Comparison of ENCODE assay signal across 35 cellular contexts in the genomic region with DNA sequence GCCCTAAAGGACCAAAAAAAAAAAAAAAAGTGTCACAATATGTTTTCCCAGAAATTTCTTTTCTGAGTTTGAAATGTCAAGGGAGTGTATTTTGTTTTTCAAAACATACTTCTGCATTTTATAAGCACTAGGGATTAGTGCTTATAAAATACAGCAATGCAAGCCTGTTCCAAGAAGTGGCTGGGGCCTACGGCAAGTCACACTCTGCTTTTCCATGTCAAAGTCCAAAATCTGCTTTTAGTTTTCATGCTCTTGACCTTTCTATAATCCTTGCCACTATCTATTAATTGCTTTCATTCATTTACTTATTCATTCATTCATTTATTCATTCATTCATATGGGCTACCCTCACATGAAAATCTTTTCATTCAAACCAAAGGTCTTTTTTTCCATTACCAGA.
"Had no signal": no experiment of that assay in that cellular context is flagged by ENCODE, and none has a peak within 500 bp of the region (broad histone marks: within the 10 kb centered on the region; RNA-seq: fewer than 3 reads in every experiment).

No MANE protein-coding gene starts in this region.

- H3K36me3 ChIP-seq: adrenal gland, brain microvascular endothelial cell, breast epithelium had no signal

- H3K9me3 ChIP-seq: adrenal gland, body of pancreas, breast epithelium had no signal

- H3K27ac Mint-ChIP-seq: activated B cell treated with CpG ODN at 0.5 μM for 24 hours; activated CD4-positive, alpha-beta memory T cell treated with anti-CD3 and anti-CD28 coated beads for 36 hours; activated CD4-positive, alpha-beta T cell treated with anti-CD3 and anti-CD28 coated beads, Interleukin-2, amount 10 ng/mL, durations not matched to agents 24 days and 14 days; activated CD8-positive, alpha-beta T cell treated with anti-CD3 and anti-CD28 coated beads for 36 hours; activated naive CD4-positive, alpha-beta T cell treated with anti-CD3 and anti-CD28 coated beads for 36 hours; activated naive CD4-positive, alpha-beta T cell treated with anti-CD3 and anti-CD28 coated beads, Interleukin-2, amount 50 U/mL, for 72 hours; activated naive CD8-positive, alpha-beta T cell treated with anti-CD3 and anti-CD28 coated beads for 36 hours; activated T-cell treated with anti-CD3 and anti-CD28 coated beads, Interleukin-2, amount 50 U/mL, for 72 hours; activated T-helper 1 cell treated with anti-CD3 and anti-CD28 coated beads, Interleukin-12 subunit alpha, Interleukin-12 subunit beta, Interleukin-2, Interleukin-4 antibody, amounts not matched to agents 30 ng/mL and 10 ng/mL and 1 ng/mL, durations not matched to agents 14 hours and 24 hours and 36 hours; activated T-helper 17 cell treated with anti-CD3 and anti-CD28 coated beads, Interleukin-2, amount 50 U/mL, for 72 hours; T-helper 1 cell treated with Interleukin-12 subunit alpha and Interleukin-12 subunit beta and Interleukin-4 antibody, amounts not matched to agents 30 μg/mL and 1 μg/mL, for 36 hours; T-helper 2 cell treated with Interferon-gamma antibody and Interleukin-4, amounts not matched to agents 5 μg/mL and 100 μg/mL, for 36 hours had no signal

- H3K27ac ChIP-seq: adrenal gland, body of pancreas, brain microvascular endothelial cell, breast epithelium, VCaP had no signal

- H3K4me1 Mint-ChIP-seq: activated B cell treated with CpG ODN at 0.5 μM for 24 hours; activated CD4-positive, alpha-beta T cell treated with anti-CD3 and anti-CD28 coated beads, Interleukin-2, amount 10 ng/mL, durations not matched to agents 24 days and 14 days; activated naive CD8-positive, alpha-beta T cell treated with anti-CD3 and anti-CD28 coated beads for 36 hours; activated T-helper 17 cell treated with anti-CD3 and anti-CD28 coated beads, Interleukin-2, amount 50 U/mL, for 72 hours had no signal

- H3K9me3 Mint-ChIP-seq: activated B cell treated with CpG ODN at 0.5 μM for 24 hours; activated CD4-positive, alpha-beta memory T cell treated with anti-CD3 and anti-CD28 coated beads for 36 hours; activated CD4-positive, alpha-beta T cell treated with anti-CD3 and anti-CD28 coated beads, Interleukin-2, amount 10 ng/mL, durations not matched to agents 24 days and 14 days; activated CD8-positive, alpha-beta T cell treated with anti-CD3 and anti-CD28 coated beads for 36 hours; activated naive CD4-positive, alpha-beta T cell treated with anti-CD3 and anti-CD28 coated beads for 36 hours; activated naive CD4-positive, alpha-beta T cell treated with anti-CD3 and anti-CD28 coated beads, Interleukin-2, amount 50 U/mL, for 72 hours; activated naive CD8-positive, alpha-beta T cell treated with anti-CD3 and anti-CD28 coated beads for 36 hours; activated T-cell treated with anti-CD3 and anti-CD28 coated beads, Interleukin-2, amount 50 U/mL, for 4 hours; activated T-cell treated with anti-CD3 and anti-CD28 coated beads, Interleukin-2, amount 50 U/mL, for 72 hours; activated T-helper 1 cell treated with anti-CD3 and anti-CD28 coated beads, Interleukin-12 subunit alpha, Interleukin-12 subunit beta, Interleukin-2, Interleukin-4 antibody, amounts not matched to agents 30 ng/mL and 10 ng/mL and 1 ng/mL, durations not matched to agents 14 hours and 24 hours and 36 hours; activated T-helper 17 cell treated with anti-CD3 and anti-CD28 coated beads, Interleukin-2, amount 50 U/mL, for 72 hours; T-helper 1 cell treated with Interleukin-12 subunit alpha and Interleukin-12 subunit beta and Interleukin-4 antibody, amounts not matched to agents 30 μg/mL and 1 μg/mL, for 36 hours; T-helper 2 cell treated with Interferon-gamma antibody and Interleukin-4, amounts not matched to agents 5 μg/mL and 100 μg/mL, for 36 hours had no signal

- H3K27me3 Mint-ChIP-seq: activated CD4-positive, alpha-beta memory T cell treated with anti-CD3 and anti-CD28 coated beads for 36 hours; activated naive CD8-positive, alpha-beta T cell treated with anti-CD3 and anti-CD28 coated beads for 36 hours had no signal

- H3K4me1 ChIP-seq: adrenal gland, body of pancreas, breast epithelium had no signal

- H3K4me3 Mint-ChIP-seq: activated B cell treated with CpG ODN at 0.5 μM for 24 hours; activated CD4-positive, alpha-beta memory T cell treated with anti-CD3 and anti-CD28 coated beads for 36 hours; activated CD4-positive, alpha-beta T cell treated with anti-CD3 and anti-CD28 coated beads, Interleukin-2, amount 10 ng/mL, durations not matched to agents 24 days and 14 days; activated CD8-positive, alpha-beta T cell treated with anti-CD3 and anti-CD28 coated beads for 36 hours; activated naive CD4-positive, alpha-beta T cell treated with anti-CD3 and anti-CD28 coated beads for 36 hours; activated naive CD8-positive, alpha-beta T cell treated with anti-CD3 and anti-CD28 coated beads for 36 hours; activated T-cell treated with anti-CD3 and anti-CD28 coated beads, Interleukin-2, amount 50 U/mL, for 4 hours; activated T-cell treated with anti-CD3 and anti-CD28 coated beads, Interleukin-2, amount 50 U/mL, for 72 hours; activated T-helper 1 cell treated with anti-CD3 and anti-CD28 coated beads, Interleukin-12 subunit alpha, Interleukin-12 subunit beta, Interleukin-2, Interleukin-4 antibody, amounts not matched to agents 30 ng/mL and 10 ng/mL and 1 ng/mL, durations not matched to agents 14 hours and 24 hours and 36 hours; activated T-helper 17 cell treated with anti-CD3 and anti-CD28 coated beads, Interleukin-2, amount 50 U/mL, for 72 hours; T-helper 1 cell treated with Interleukin-12 subunit alpha and Interleukin-12 subunit beta and Interleukin-4 antibody, amounts not matched to agents 30 μg/mL and 1 μg/mL, for 36 hours; T-helper 2 cell treated with Interferon-gamma antibody and Interleukin-4, amounts not matched to agents 5 μg/mL and 100 μg/mL, for 36 hours had no signal

- H3K4me3 ChIP-seq: adrenal gland, body of pancreas, breast epithelium had no signal

- H3K36me3 Mint-ChIP-seq: activated CD4-positive, alpha-beta memory T cell treated with anti-CD3 and anti-CD28 coated beads for 36 hours; activated naive CD4-positive, alpha-beta T cell treated with anti-CD3 and anti-CD28 coated beads, Interleukin-2, amount 50 U/mL, for 72 hours; activated naive CD8-positive, alpha-beta T cell treated with anti-CD3 and anti-CD28 coated beads for 36 hours had no signal

- ATAC-seq: activated CD8-positive, alpha-beta T cell treated with anti-CD3 and anti-CD28 coated beads for 36 hours; activated naive CD4-positive, alpha-beta T cell treated with anti-CD3 and anti-CD28 coated beads, Interleukin-2, amount 50 U/mL, for 72 hours; activated T-cell treated with anti-CD3 and anti-CD28 coated beads, Interleukin-2, amount 50 U/mL, for 4 hours; activated T-cell treated with anti-CD3 and anti-CD28 coated beads, Interleukin-2, amount 50 U/mL, for 72 hours; activated T-helper 17 cell treated with anti-CD3 and anti-CD28 coated beads, Interleukin-2, amount 50 U/mL, for 72 hours; body of pancreas had no signal

- DNase-seq: activated B cell treated with CpG ODN at 0.5 μM for 24 hours; activated CD4-positive, alpha-beta memory T cell treated with anti-CD3 and anti-CD28 coated beads for 36 hours; activated CD4-positive, alpha-beta T cell treated with anti-CD3 and anti-CD28 coated beads for 4 hours; activated CD4-positive, alpha-beta T cell treated with anti-CD3 and anti-CD28 coated beads, Interleukin-2, amount 10 ng/mL, durations not matched to agents 24 days and 14 days; activated CD4-positive, alpha-beta T cell treated with anti-CD3 and anti-CD28 coated beads, Interleukin-2, amount 50 U/mL, for 1 hour; activated CD4-positive, alpha-beta T cell treated with anti-CD3 and anti-CD28 coated beads, Interleukin-2, amount 50 U/mL, for 4 hours; activated CD4-positive, CD25-positive, alpha-beta regulatory T cell treated with anti-CD3 and anti-CD28 coated beads, Interleukin-2, amount 50 U/mL, for 72 hours; activated CD8-positive, alpha-beta memory T cell treated with anti-CD3 and anti-CD28 coated beads, Interleukin-2, amount 50 U/mL, for 4 hours; activated CD8-positive, alpha-beta T cell treated with anti-CD3 and anti-CD28 coated beads for 36 hours; activated effector memory CD4-positive, alpha-beta T cell treated with anti-CD3 and anti-CD28 coated beads, Interleukin-2, amount 50 U/mL, for 16 hours; activated gamma-delta T cell treated with Interleukin-2 at 50 U/mL for 16 hours; activated naive CD4-positive, alpha-beta T cell; activated naive CD4-positive, alpha-beta T cell treated with anti-CD3 and anti-CD28 coated beads for 36 hours; activated naive CD4-positive, alpha-beta T cell treated with anti-CD3 and anti-CD28 coated beads, Interleukin-2, amount 50 U/mL, for 16 hours; activated naive CD8-positive, alpha-beta T cell treated with anti-CD3 and anti-CD28 coated beads for 36 hours; activated T-cell treated with anti-CD3 and anti-CD28 coated beads for 4 hours; activated T-cell treated with anti-CD3 and anti-CD28 coated beads, Interleukin-2, amount 50 U/mL, for 1 hour; activated T-cell treated with anti-CD3 and anti-CD28 coated beads, Interleukin-2, amount 50 U/mL, for 4 hours; activated T-cell treated with anti-CD3 and anti-CD28 coated beads, Interleukin-2, amount 50 U/mL, for 72 hours; adrenal gland; amniotic stem cell; aorta; body of pancreas; brain microvascular endothelial cell; central memory CD4-positive, alpha-beta T cell; T-helper 1 cell; T-helper 2 cell; T-helper 9 cell had no signal

- H3K27me3 ChIP-seq: adrenal gland, body of pancreas, brain microvascular endothelial cell, breast epithelium had no signal
